11 cellular contexts compared by ENCODE assay signal in genomic region chr19:927707-928401, GRCh38. TPM values are rescaled to one million over a fixed set of nuclear protein-coding genes. Genes with fewer than 3 reads are reported as not detected.
A peak's percentile ranks its signal among the peaks of the same experiment; 100 is the strongest.
DNase-seq lines count a peak whose midpoint lies in the region; ATAC-seq and FAIRE-seq lines count a peak whose summit lies in the region.
"Had no signal": no experiment of that assay in that cellular context is flagged by ENCODE, and none has a peak within 500 bp of the region (broad histone marks: within the 10 kb centered on the region; RNA-seq: fewer than 3 reads in every experiment).

No MANE protein-coding gene starts in this region.

- H3K27ac ChIP-seq in small intestine (ENCODE audit: low read depth in 1 of 2, low read length in 1 of 2) = no peak overlapping the region

- H3K4me3 Mint-ChIP-seq in T-helper 2 cell treated with Interferon-gamma antibody and Interleukin-4, amounts not matched to agents 5 μg/mL and 100 μg/mL, for 36 hours = peak overlapping the region; percentile 40
- peak overlapping the region; percentile 46 for H3K4me3 Mint-ChIP-seq in activated CD8-positive, alpha-beta T cell treated with anti-CD3 and anti-CD28 coated beads, Interleukin-2, amount 10 ng/mL, durations not matched to agents 7 days and 5 days
- peak overlapping the region; percentile 81 to 92 for H3K4me3 Mint-ChIP-seq in stimulated activated naive B cell treated with anti-CD40 and anti-IgM and Interleukin-4, amounts not matched to agents 10 μg/mL and 1 μg/mL and 100 μg/mL, for 72 hours
- H3K4me3 Mint-ChIP-seq: activated B cell treated with CpG ODN at 0.5 μM for 24 hours had no signal

- H3K27ac Mint-ChIP-seq in T-helper 2 cell treated with Interferon-gamma antibody and Interleukin-4, amounts not matched to agents 5 μg/mL and 100 μg/mL, for 36 hours = no peak overlapping the region
- H3K27ac Mint-ChIP-seq in activated CD8-positive, alpha-beta T cell treated with anti-CD3 and anti-CD28 coated beads, Interleukin-2, amount 10 ng/mL, durations not matched to agents 7 days and 5 days = no peak overlapping the region
- H3K27ac Mint-ChIP-seq in stimulated activated naive B cell treated with anti-CD40 and anti-IgM and Interleukin-4, amounts not matched to agents 10 μg/mL and 1 μg/mL and 100 μg/mL, for 72 hours = peak overlapping the region; percentile 71

- H3K27me3 ChIP-seq in small intestine (ENCODE audit: control insufficient read depth in 2 of 2, insufficient read depth in 2 of 2, low read length in 2 of 2) = no peaks in the 10 kb centered on the region

- CTCF ChIA-PET in activated CD8-positive, alpha-beta T cell treated with anti-CD3 and anti-CD28 coated beads, Interleukin-2, amount 10 ng/mL, durations not matched to agents 7 days and 5 days (lab: Charles Lee) = no interaction called here

- H3K4me1 ChIP-seq in small intestine (ENCODE audit: control insufficient read depth in 2 of 2, insufficient read depth in 1 of 2, low read depth in 1 of 2, low read length in 1 of 2) = peaks cover 0 to 3% of the 10 kb centered on the region in 2 donors

- 65 to 78% (median 71%) methylated on average over 13 to 15 of the region's 15 CpGs for WGBS in small intestine, 3 donors

- no peaks in the 10 kb centered on the region for H3K36me3 ChIP-seq in small intestine (ENCODE audit: control insufficient read depth in 2 of 2, insufficient read depth in 2 of 2, low read length in 2 of 2)

- intact Hi-C loops in posterior vena cava (cut with DNase I) = no loop called here

- no peak for FAIRE-seq in small intestine (lab: Jason Lieb, UNC)

- DNase-seq in T-helper 2 cell treated with Interferon-gamma antibody and Interleukin-4, amounts not matched to agents 5 μg/mL and 100 μg/mL, for 36 hours (ENCODE audit: low spot score) = no peak
- DNase-seq in T-helper 2 cell (no peak), iPS-NIHi7 (ENCODE audit: extremely low spot score) (peak; percentile 54), posterior vena cava (ENCODE audit: low spot score) (no peak), small intestine (no peak)
- DNase-seq in activated CD8-positive, alpha-beta T cell treated with anti-CD3 and anti-CD28 coated beads, Interleukin-2, amount 10 ng/mL, durations not matched to agents 7 days and 5 days = no peak
- no peak for DNase-seq in stimulated activated naive B cell treated with anti-CD40 and anti-IgM and Interleukin-4, amounts not matched to agents 10 μg/mL and 1 μg/mL and 100 μg/mL, for 72 hours
- DNase-seq in stimulated activated CD4-positive, alpha-beta T cell treated with anti-CD3 and anti-CD28 coated beads, Interleukin-4, amount 100 ng/mL, for 1 hour = no peak
- DNase-seq: activated B cell treated with CpG ODN at 0.5 μM for 24 hours; effector memory CD4-positive, alpha-beta T cell had no signal

- POLR2A ChIA-PET in activated CD8-positive, alpha-beta T cell treated with anti-CD3 and anti-CD28 coated beads, Interleukin-2, amount 10 ng/mL, durations not matched to agents 7 days and 5 days (lab: Charles Lee) = no interaction called here

- peaks cover 6% of the 10 kb centered on the region for H3K4me1 Mint-ChIP-seq in T-helper 2 cell treated with Interferon-gamma antibody and Interleukin-4, amounts not matched to agents 5 μg/mL and 100 μg/mL, for 36 hours (ENCODE audit: low read depth)
- peaks cover 15% of the 10 kb centered on the region for H3K4me1 Mint-ChIP-seq in activated CD8-positive, alpha-beta T cell treated with anti-CD3 and anti-CD28 coated beads, Interleukin-2, amount 10 ng/mL, durations not matched to agents 7 days and 5 days (ENCODE audit: low read depth)
- H3K4me1 Mint-ChIP-seq in stimulated activated naive B cell treated with anti-CD40 and anti-IgM and Interleukin-4, amounts not matched to agents 10 μg/mL and 1 μg/mL and 100 μg/mL, for 72 hours = peaks cover 20 to 46% of the 10 kb centered on the region in 2 donors

- H3K4me3 ChIP-seq in small intestine (ENCODE audit: low read depth in 1 of 2, low read length in 2 of 2) = no peak overlapping the region

- no peak for ATAC-seq in activated CD8-positive, alpha-beta T cell treated with anti-CD3 and anti-CD28 coated beads, Interleukin-2, amount 10 ng/mL, durations not matched to agents 7 days and 5 days
- ATAC-seq in stimulated activated naive B cell treated with anti-CD40 and anti-IgM and Interleukin-4, amounts not matched to agents 10 μg/mL and 1 μg/mL and 100 μg/mL, for 72 hours (replicated peaks) = no peak

- H3K36me3 Mint-ChIP-seq in T-helper 2 cell treated with Interferon-gamma antibody and Interleukin-4, amounts not matched to agents 5 μg/mL and 100 μg/mL, for 36 hours (ENCODE audit: low read depth) = peaks cover 5% of the 10 kb centered on the region
- H3K36me3 Mint-ChIP-seq in activated CD8-positive, alpha-beta T cell treated with anti-CD3 and anti-CD28 coated beads, Interleukin-2, amount 10 ng/mL, durations not matched to agents 7 days and 5 days (ENCODE audit: low read depth) = peaks cover 15% of the 10 kb centered on the region
- peaks cover 25 to 29% of the 10 kb centered on the region in 2 donors for H3K36me3 Mint-ChIP-seq in stimulated activated naive B cell treated with anti-CD40 and anti-IgM and Interleukin-4, amounts not matched to agents 10 μg/mL and 1 μg/mL and 100 μg/mL, for 72 hours

- H3K9me3 Mint-ChIP-seq in T-helper 2 cell treated with Interferon-gamma antibody and Interleukin-4, amounts not matched to agents 5 μg/mL and 100 μg/mL, for 36 hours = no peaks in the 10 kb centered on the region
- no peaks in the 10 kb centered on the region for H3K9me3 Mint-ChIP-seq in activated CD8-positive, alpha-beta T cell treated with anti-CD3 and anti-CD28 coated beads, Interleukin-2, amount 10 ng/mL, durations not matched to agents 7 days and 5 days (ENCODE audit: insufficient read depth)
- H3K9me3 Mint-ChIP-seq in stimulated activated naive B cell treated with anti-CD40 and anti-IgM and Interleukin-4, amounts not matched to agents 10 μg/mL and 1 μg/mL and 100 μg/mL, for 72 hours = no peaks in the 10 kb centered on the region
- H3K9me3 Mint-ChIP-seq: activated B cell treated with CpG ODN at 0.5 μM for 24 hours had no signal

- no peaks in the 10 kb centered on the region for H3K9me3 ChIP-seq in small intestine (ENCODE audit: control insufficient read depth, low read depth)

- H3K27me3 Mint-ChIP-seq in T-helper 2 cell treated with Interferon-gamma antibody and Interleukin-4, amounts not matched to agents 5 μg/mL and 100 μg/mL, for 36 hours (ENCODE audit: low read depth) = no peaks in the 10 kb centered on the region
- no peaks in the 10 kb centered on the region for H3K27me3 Mint-ChIP-seq in activated CD8-positive, alpha-beta T cell treated with anti-CD3 and anti-CD28 coated beads, Interleukin-2, amount 10 ng/mL, durations not matched to agents 7 days and 5 days (ENCODE audit: low read depth)
- no peaks in the 10 kb centered on the region for H3K27me3 Mint-ChIP-seq in stimulated activated naive B cell treated with anti-CD40 and anti-IgM and Interleukin-4, amounts not matched to agents 10 μg/mL and 1 μg/mL and 100 μg/mL, for 72 hours
- H3K27me3 Mint-ChIP-seq: activated B cell treated with CpG ODN at 0.5 μM for 24 hours had no signal

RNA-seq across cellular contexts. Expression of gene ARID3A, which starts 2.0 kb away (rescaled TPM):
- 10 to 100 TPM; 26.7 to 27.7 TPM for total RNA-seq in activated CD8-positive, alpha-beta T cell treated with anti-CD3 and anti-CD28 coated beads, Interleukin-2, amount 10 ng/mL, durations not matched to agents 7 days and 5 days
- 1 to 10 TPM; 6.3 to 10.0 TPM for total RNA-seq in posterior vena cava
- polyA plus RNA-seq in small intestine = 1 to 10 TPM; 1.3 to 6.2 (median 3.4) TPM

RNA-seq across cellular contexts. Expression of gene KISS1R, which starts 10.7 kb away (rescaled TPM):
- total RNA-seq in activated CD8-positive, alpha-beta T cell treated with anti-CD3 and anti-CD28 coated beads, Interleukin-2, amount 10 ng/mL, durations not matched to agents 7 days and 5 days = 1 to 10 TPM in 1 of 2 experiments, under 1 TPM in 1; 0.55 to 1.1 TPM
- total RNA-seq in posterior vena cava = not detected
- polyA plus RNA-seq in small intestine = under 1 TPM in 1 of 3 donors, not detected in 2; 0.55 TPM
- total RNA-seq: pulmonary artery endothelial cell had no signal

RNA-seq across cellular contexts. Expression of gene R3HDM4, which starts 14.8 kb away (rescaled TPM):
- total RNA-seq in activated CD8-positive, alpha-beta T cell treated with anti-CD3 and anti-CD28 coated beads, Interleukin-2, amount 10 ng/mL, durations not matched to agents 7 days and 5 days = 10 to 100 TPM; 75.9 to 76.7 TPM
- 10 to 100 TPM; 36.2 to 41.5 TPM for total RNA-seq in posterior vena cava
- 10 to 100 TPM; 29.5 to 52.7 (median 45.4) TPM for polyA plus RNA-seq in small intestine

RNA-seq across cellular contexts. Expression of gene RNU6-9, which starts 34.6 kb away (rescaled TPM):
- total RNA-seq in activated CD8-positive, alpha-beta T cell treated with anti-CD3 and anti-CD28 coated beads, Interleukin-2, amount 10 ng/mL, durations not matched to agents 7 days and 5 days = not detected
- not detected for total RNA-seq in posterior vena cava
- polyA plus RNA-seq in small intestine = not detected
- total RNA-seq: activated B cell treated with CpG ODN at 0.5 μM for 24 hours, pulmonary artery endothelial cell had no signal

RNA-seq across cellular contexts. Expression of gene MED16, which starts 34.9 kb away (rescaled TPM):
- total RNA-seq in activated CD8-positive, alpha-beta T cell treated with anti-CD3 and anti-CD28 coated beads, Interleukin-2, amount 10 ng/mL, durations not matched to agents 7 days and 5 days = 10 to 100 TPM; 55.9 to 60.4 TPM
- total RNA-seq in posterior vena cava = 10 to 100 TPM; 29.4 to 33.6 TPM
- polyA plus RNA-seq in small intestine = 100 to 1,000 TPM in 1 of 3 donors, 10 to 100 TPM in 2; 39.0 to 107 (median 94.8) TPM
